In genomic region chr14:58560208-58560607, GRCh38 we compare ENCODE assay signal across 16 cellular contexts.
DNase-seq lines count a peak whose midpoint lies in the region; ATAC-seq and TF ChIP-seq lines count a peak whose summit lies in the region.
"Had no signal": no experiment of that assay in that cellular context is flagged by ENCODE, and none has a peak within 500 bp of the region (broad histone marks: within the 10 kb centered on the region; RNA-seq: fewer than 3 reads in every experiment).

No MANE protein-coding gene starts in this region.

- TF ChIP-seq CTCF in SK-N-SH (IDR thresholded peaks at IDR 0.05) (no peak), fibroblast of villous mesenchyme (IDR thresholded peaks at IDR 0.05; ENCODE audit: insufficient read depth, low read depth, low read length) (no peak), smooth muscle cell (IDR thresholded peaks at IDR 0.05; ENCODE audit: borderline replicate concordance, insufficient read depth, poor library complexity, severe bottlenecking) (no peak)

- H3K4me2 ChIP-seq in SK-N-SH (no peak overlapping the region), smooth muscle cell (peak overlapping the region; percentile 32)
- H3K4me2 ChIP-seq: KMS-11 had no signal

- H3K27ac ChIP-seq in SK-N-SH (ENCODE audit: low read depth in 2 of 2, low read length in 1 of 2) (peak overlapping the region in 1 of 2 experiments; percentile 34; a peak in 2 of 4 replicates), smooth muscle cell (ENCODE audit: low read depth) (peak overlapping the region; percentile 58)
- H3K27ac ChIP-seq: KMS-11, transverse colon had no signal

- peak overlapping the region; percentile 48 for H2AFZ ChIP-seq in SK-N-SH (ENCODE audit: low read depth)
- peak overlapping the region; percentile 87 for H2AFZ ChIP-seq in smooth muscle cell (ENCODE audit: low read depth)

- WGBS in SK-N-SH (ENCODE audit: low lambda C conversion rate), result 45% methylated on average over 3 of the region's 3 CpGs
- WGBS in smooth muscle cell (ENCODE audit: low lambda C conversion rate), result 9% methylated on average over 3 of the region's 3 CpGs

- H3K79me2 ChIP-seq in SK-N-SH (ENCODE audit: insufficient read depth) (no peaks in the 10 kb centered on the region), smooth muscle cell (ENCODE audit: low read depth) (no peaks in the 10 kb centered on the region)

- H3K9me3 ChIP-seq in SK-N-SH, result no peaks in the 10 kb centered on the region
- no peaks in the 10 kb centered on the region for H3K9me3 ChIP-seq in smooth muscle cell (replicated peaks; ENCODE audit: low read depth)
- H3K9me3 ChIP-seq: transverse colon had no signal

- no peaks in the 10 kb centered on the region for H3F3A ChIP-seq in SK-N-SH (replicated peaks; ENCODE audit: insufficient read depth)
- peaks cover 8% of the 10 kb centered on the region for H3F3A ChIP-seq in smooth muscle cell (ENCODE audit: low read depth)

- H4K20me1 ChIP-seq in SK-N-SH (ENCODE audit: insufficient read depth), result no peaks in the 10 kb centered on the region
- H4K20me1 ChIP-seq in smooth muscle cell (ENCODE audit: low read depth), result no peaks in the 10 kb centered on the region

- no peaks in the 10 kb centered on the region for H3K4me1 ChIP-seq in SK-N-SH (ENCODE audit: control insufficient read depth in 1 of 2, insufficient read depth in 2 of 2, low read depth in 1 of 2, low read length in 1 of 2)
- H3K4me1 ChIP-seq in smooth muscle cell (ENCODE audit: low read depth), result no peaks in the 10 kb centered on the region

- no peak overlapping the region for H3K27ac Mint-ChIP-seq in activated naive CD4-positive, alpha-beta T cell treated with anti-CD3 and anti-CD28 coated beads, Interleukin-2, amount 50 U/mL, for 72 hours
- H3K27ac Mint-ChIP-seq: activated T-cell treated with anti-CD3 and anti-CD28 coated beads, Interleukin-2, amount 50 U/mL, for 24 hours; T-cell had no signal

- H3K9me2 ChIP-seq in SK-N-SH, result no peaks in the 10 kb centered on the region

- H3K27me3 ChIP-seq in SK-N-SH (ENCODE audit: insufficient read depth), result no peaks in the 10 kb centered on the region
- no peaks in the 10 kb centered on the region for H3K27me3 ChIP-seq in smooth muscle cell (ENCODE audit: low read depth)
- H3K27me3 ChIP-seq: transverse colon had no signal

- CTCF ChIA-PET in SK-N-SH (lab: Yijun Ruan, JAX), result interaction anchor here (1.2 to 1.7 kb wide), 2 partner anchors 10 to 59 kb away, joined by 3 to 4 read pairs; no protein-coding TSS in a partner anchor

- TF ChIP-seq RAD21 in SK-N-SH (IDR thresholded peaks at IDR 0.05; ENCODE audit: low read length), result no peak

- TF ChIP-seq EP300 in SK-N-SH (IDR thresholded peaks at IDR 0.05; ENCODE audit: borderline replicate concordance in 1 of 2, low read depth in 1 of 2, low read length in 1 of 2), result no peak

- POLR2A ChIA-PET in SK-N-SH (lab: Yijun Ruan, JAX), result no interaction called here

- H3K4me3 ChIP-seq in SK-N-SH (ENCODE audit: low read depth in 2 of 2, low read length in 1 of 2), result no peak overlapping the region
- H3K4me3 ChIP-seq in fibroblast of villous mesenchyme (ENCODE audit: low read depth, low read length), result no peak overlapping the region
- no peak overlapping the region for H3K4me3 ChIP-seq in smooth muscle cell
- H3K4me3 ChIP-seq: transverse colon had no signal

- no peaks in the 10 kb centered on the region for H3K9me3 Mint-ChIP-seq in activated naive CD4-positive, alpha-beta T cell treated with anti-CD3 and anti-CD28 coated beads, Interleukin-2, amount 50 U/mL, for 72 hours
- H3K9me3 Mint-ChIP-seq: activated T-cell treated with anti-CD3 and anti-CD28 coated beads, Interleukin-2, amount 50 U/mL, for 24 hours; T-cell had no signal

- ATAC-seq in activated naive CD4-positive, alpha-beta T cell treated with anti-CD3 and anti-CD28 coated beads, Interleukin-2, amount 50 U/mL, for 72 hours, result peak; percentile 40 to 46
- no peak for ATAC-seq in HG02571 (IDR thresholded peaks at IDR 0.05; ENCODE audit: unreplicated experiment)
- ATAC-seq: T-cell had no signal

- no peaks in the 10 kb centered on the region for H3K36me3 Mint-ChIP-seq in activated naive CD4-positive, alpha-beta T cell treated with anti-CD3 and anti-CD28 coated beads, Interleukin-2, amount 50 U/mL, for 72 hours

- peaks cover 0 to 2% of the 10 kb centered on the region in 2 experiments for H3K36me3 ChIP-seq in SK-N-SH (replicated peaks in 1 of 2; ENCODE audit: control insufficient read depth in 1 of 2, insufficient read depth in 2 of 2, low read length in 1 of 2)
- H3K36me3 ChIP-seq in smooth muscle cell (ENCODE audit: low read depth), result no peaks in the 10 kb centered on the region
- H3K36me3 ChIP-seq: transverse colon had no signal

- no peak for DNase-seq in activated naive CD4-positive, alpha-beta T cell treated with anti-CD3 and anti-CD28 coated beads, Interleukin-2, amount 50 U/mL, for 72 hours (ENCODE audit: low spot score in 2 of 2)
- no peak for DNase-seq in activated naive CD4-positive, alpha-beta T cell treated with Interleukin-2 at 50 U/mL for 16 hours
- DNase-seq in SK-N-SH (no peak), fibroblast of villous mesenchyme (ENCODE audit: low read depth) (peak; percentile 68), smooth muscle cell (lab: John Stamatoyannopoulos, UW; ENCODE audit: unreplicated experiment) (no peak)
- DNase-seq in stimulated activated CD4-positive, alpha-beta T cell treated with anti-CD3 and anti-CD28 coated beads, Interleukin-2, amount 100 ng/mL, for 48 hours, result no peak
- DNase-seq in activated CD4-positive, CD25-positive, alpha-beta regulatory T cell treated with anti-CD3 and anti-CD28 coated beads, Interleukin-2, amount 50 U/mL, for 72 hours, result no peak
- DNase-seq: ACHN; activated T-cell treated with anti-CD3 and anti-CD28 coated beads, Interleukin-2, amount 50 U/mL, for 24 hours; COR-L47; effector memory CD4-positive, alpha-beta T cell; mesendoderm; T-cell; transverse colon had no signal

- no peak overlapping the region for H3K9ac ChIP-seq in SK-N-SH
- H3K9ac ChIP-seq in smooth muscle cell (ENCODE audit: low read depth), result no peak overlapping the region
- H3K9ac ChIP-seq: KMS-11 had no signal

TF ChIP-seq in SK-N-SH, 30 proteins besides CTCF, POLR2A, EP300 and RAD21 (continues in another document):
- TF ChIP-seq PBX3 (IDR thresholded peaks at IDR 0.05) (peak; percentile 68), MAX (IDR thresholded peaks at IDR 0.05; ENCODE audit: low read depth) (no peak), FOXJ3 (CRISPR knock-in tag; IDR thresholded peaks at IDR 0.05) (no peak), TAF1 (IDR thresholded peaks at IDR 0.05; ENCODE audit: borderline replicate concordance, low read depth, low read length) (no peak), IRF3 (IDR thresholded peaks at IDR 0.05; ENCODE audit: low read depth, low read length) (no peak), FOSL2 (IDR thresholded peaks at IDR 0.05; ENCODE audit: borderline replicate concordance, low read depth) (peak; percentile 12; the same call in 1 of the 2 replicates), CHD2 (IDR thresholded peaks at IDR 0.05; ENCODE audit: low read length, partially characterized antibody) (no peak), USF2 (IDR thresholded peaks at IDR 0.05; ENCODE audit: borderline replicate concordance, low read depth, low read length) (no peak), POLR2AphosphoS5 (IDR thresholded peaks at IDR 0.05; ENCODE audit: low read depth, low read length) (no peak), MEF2A (IDR thresholded peaks at IDR 0.05; ENCODE audit: borderline replicate concordance, low read depth) (no peak), SIN3A (IDR thresholded peaks at IDR 0.05; ENCODE audit: borderline replicate concordance, low read depth, low read length) (no peak), RFX5 (IDR thresholded peaks at IDR 0.05; ENCODE audit: low read length) (no peak), GATA2 (CRISPR knock-in tag; IDR thresholded peaks at IDR 0.05) (no peak), FOXM1 (IDR thresholded peaks at IDR 0.05; ENCODE audit: low read depth) (no peak), JUND (IDR thresholded peaks at IDR 0.05) (no peak), SMC3 (IDR thresholded peaks at IDR 0.05; ENCODE audit: low read depth, low read length) (no peak), TCF12 (IDR thresholded peaks at IDR 0.05) (peak; percentile 31; the same call in 1 of the 2 replicates)
